Comparison of ENCODE assay signal across 20 cellular contexts in the genomic region with DNA sequence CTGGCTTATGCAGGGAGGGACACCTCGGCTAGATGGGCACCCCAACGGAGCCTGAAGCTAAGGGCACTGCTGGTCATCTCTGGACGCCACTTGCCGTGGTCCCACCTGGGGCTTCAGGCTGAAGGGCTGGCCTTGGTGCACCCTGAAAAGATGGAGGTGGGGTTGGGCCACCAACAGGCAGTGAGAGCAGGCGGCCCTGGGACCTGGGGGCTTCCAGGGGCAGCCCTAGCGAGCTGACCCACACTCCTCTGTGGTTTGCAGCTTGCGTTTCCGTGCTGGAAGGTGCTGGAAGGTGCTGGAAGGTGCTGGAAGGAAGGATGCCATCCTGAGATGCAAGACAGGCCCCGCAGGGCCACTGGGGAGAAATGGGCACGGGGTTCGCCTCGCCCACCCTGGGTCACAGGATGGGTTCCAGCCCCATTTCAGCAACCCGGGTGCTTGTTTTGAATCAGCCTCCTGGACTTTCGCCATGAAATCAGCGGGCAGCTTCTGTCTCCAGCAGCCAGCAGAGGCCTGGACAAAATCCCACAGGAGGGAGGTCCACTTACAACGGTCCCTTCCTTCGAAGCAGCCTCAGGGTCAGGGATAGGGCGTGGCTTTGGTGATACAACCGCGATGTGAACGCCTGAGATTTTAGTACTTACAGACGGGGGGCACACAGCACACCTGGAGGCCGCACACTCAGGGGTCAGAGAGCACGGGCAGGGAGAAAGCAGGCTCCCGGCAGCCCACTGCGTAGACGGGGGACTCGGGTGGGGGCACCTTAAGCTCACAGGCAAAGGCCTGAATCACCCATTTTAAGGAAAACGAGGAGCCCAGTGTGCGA.
DNase-seq lines count a peak whose midpoint lies in the region; ATAC-seq and TF ChIP-seq lines count a peak whose summit lies in the region.
"Had no signal": no experiment of that assay in that cellular context is flagged by ENCODE, and none has a peak within 500 bp of the region (broad histone marks: within the 10 kb centered on the region; RNA-seq: fewer than 3 reads in every experiment).

No MANE protein-coding gene starts in this region.

- H4K91ac ChIP-seq in mesenchymal stem cell (ENCODE audit: low read length): no peak overlapping the region

- H2AFZ ChIP-seq in mesenchymal stem cell (ENCODE audit: low read depth, low read length): no peak overlapping the region

- no peak overlapping the region for H2BK120ac ChIP-seq in mesenchymal stem cell (ENCODE audit: low read depth, low read length)
- no peak overlapping the region for H2BK120ac ChIP-seq in mesendoderm (ENCODE audit: low read depth, low read length)

- no peaks in the 10 kb centered on the region for H3K79me2 ChIP-seq in mesendoderm (ENCODE audit: control insufficient read depth, insufficient read depth, low read length)

- H4K8ac ChIP-seq in mesenchymal stem cell (ENCODE audit: low read length) (no peak overlapping the region), mesendoderm (ENCODE audit: low read depth, low read length) (no peak overlapping the region)

- no peak overlapping the region for H3K9ac ChIP-seq in colonic mucosa (ENCODE audit: low read depth in 2 of 2, low read length in 2 of 2)
- H3K9ac ChIP-seq in mesenchymal stem cell (ENCODE audit: low read length): no peak overlapping the region
- no peak overlapping the region for H3K9ac ChIP-seq in mesendoderm (ENCODE audit: low read length)
- H3K9ac ChIP-seq: KMS-11 had no signal

- H3K27ac Mint-ChIP-seq in activated CD8-positive, alpha-beta T cell treated with anti-CD3 and anti-CD28 coated beads, Interleukin-2, amount 10 ng/mL, durations not matched to agents 7 days and 5 days: no peak overlapping the region
- H3K27ac Mint-ChIP-seq in activated CD8-positive, alpha-beta T cell treated with anti-CD3 and anti-CD28 coated beads for 36 hours: no peak overlapping the region
- H3K27ac Mint-ChIP-seq in type B pancreatic cell: no peak overlapping the region
- H3K27ac Mint-ChIP-seq: CD4-positive, alpha-beta T cell had no signal

- no peak overlapping the region for H3K14ac ChIP-seq in mesenchymal stem cell (ENCODE audit: low read length in 2 of 2)

- TF ChIP-seq CTCF in activated CD8-positive, alpha-beta T cell treated with anti-CD3 and anti-CD28 coated beads for 36 hours (IDR thresholded peaks at IDR 0.05): no peak
- TF ChIP-seq CTCF in colonic mucosa (IDR thresholded peaks at IDR 0.05) (no peak), type B pancreatic cell (conservative IDR thresholded peaks at IDR 0.05) (no peak)

- intact Hi-C loops in activated CD8-positive, alpha-beta T cell treated with anti-CD3 and anti-CD28 coated beads for 36 hours (cut with micrococcal nuclease): no loop called here
- intact Hi-C loops in colonic mucosa (cut with DNase I): no loop called here

- no peak overlapping the region for H2BK15ac ChIP-seq in mesenchymal stem cell (ENCODE audit: low read depth, poor library complexity, severe bottlenecking)
- H2BK15ac ChIP-seq in mesendoderm (replicated peaks; ENCODE audit: low read depth): no peak overlapping the region

- H3K56ac ChIP-seq in mesendoderm (ENCODE audit: low read length): no peak overlapping the region

- H3K4me1 ChIP-seq in colonic mucosa: no peaks in the 10 kb centered on the region
- no peaks in the 10 kb centered on the region for H3K4me1 ChIP-seq in mesenchymal stem cell (ENCODE audit: control insufficient read depth, insufficient read depth, low read depth, low read length)
- no peaks in the 10 kb centered on the region for H3K4me1 ChIP-seq in mesendoderm (ENCODE audit: control insufficient read depth, low read depth, low read length)
- H3K4me1 ChIP-seq: Caco-2, HAP-1 had no signal

- no peak for ATAC-seq in activated CD8-positive, alpha-beta T cell treated with anti-CD3 and anti-CD28 coated beads, Interleukin-2, amount 10 ng/mL, durations not matched to agents 7 days and 5 days
- no peak for ATAC-seq in activated CD8-positive, alpha-beta T cell treated with anti-CD3 and anti-CD28 coated beads for 36 hours

- H3K18ac ChIP-seq in mesenchymal stem cell (ENCODE audit: low read depth in 1 of 2, low read length in 2 of 2): no peak overlapping the region
- H3K18ac ChIP-seq in mesendoderm (ENCODE audit: low read length): no peak overlapping the region

- 83% methylated on average over 30 of the region's 30 CpGs for WGBS in mesenchymal stem cell
- no CpG with 5 or more reads among the region's 30 CpGs for whole genome bisulfite sequencing in mesendoderm (ENCODE audit: extremely low coverage, insufficient coverage, low lambda C conversion rate)

- H3K9me3 Mint-ChIP-seq in activated CD8-positive, alpha-beta T cell treated with anti-CD3 and anti-CD28 coated beads, Interleukin-2, amount 10 ng/mL, durations not matched to agents 7 days and 5 days (ENCODE audit: insufficient read depth): no peaks in the 10 kb centered on the region
- H3K9me3 Mint-ChIP-seq in activated CD8-positive, alpha-beta T cell treated with anti-CD3 and anti-CD28 coated beads for 36 hours: no peaks in the 10 kb centered on the region
- H3K9me3 Mint-ChIP-seq in type B pancreatic cell: no peaks in the 10 kb centered on the region
- H3K9me3 Mint-ChIP-seq: CD4-positive, alpha-beta T cell had no signal

- no peak overlapping the region for H3K4me3 ChIP-seq in colonic mucosa
- H3K4me3 ChIP-seq in mesenchymal stem cell (ENCODE audit: insufficient read depth in 1 of 2, low read depth in 1 of 2, low read length in 2 of 2): no peak overlapping the region
- H3K4me3 ChIP-seq in mesendoderm (ENCODE audit: low read length): no peak overlapping the region
- H3K4me3 ChIP-seq: HAP-1 had no signal

- H4K5ac ChIP-seq in mesendoderm (ENCODE audit: low read length): no peak overlapping the region

- no peak overlapping the region for H3K4me3 Mint-ChIP-seq in activated CD8-positive, alpha-beta T cell treated with anti-CD3 and anti-CD28 coated beads, Interleukin-2, amount 10 ng/mL, durations not matched to agents 7 days and 5 days
- H3K4me3 Mint-ChIP-seq in activated CD8-positive, alpha-beta T cell treated with anti-CD3 and anti-CD28 coated beads for 36 hours: no peak overlapping the region
- no peak overlapping the region for H3K4me3 Mint-ChIP-seq in type B pancreatic cell
- H3K4me3 Mint-ChIP-seq: CD4-positive, alpha-beta T cell had no signal

- H3K9me3 ChIP-seq in colonic mucosa (no peaks in the 10 kb centered on the region), mesenchymal stem cell (ENCODE audit: control insufficient read depth, low read length) (no peaks in the 10 kb centered on the region)
- H3K9me3 ChIP-seq: Caco-2, HAP-1 had no signal

- H3K27me3 ChIP-seq in colonic mucosa (no peaks in the 10 kb centered on the region), mesenchymal stem cell (ENCODE audit: control insufficient read depth in 1 of 2, insufficient read depth in 1 of 2, low read length in 2 of 2) (peaks cover 0 to 7% of the 10 kb centered on the region in 2 experiments), mesendoderm (ENCODE audit: insufficient read depth, low read length, poor library complexity) (no peaks in the 10 kb centered on the region)

- no peaks in the 10 kb centered on the region for H3K36me3 ChIP-seq in colonic mucosa
- no peaks in the 10 kb centered on the region for H3K36me3 ChIP-seq in mesenchymal stem cell (ENCODE audit: control insufficient read depth in 1 of 2, insufficient read depth in 2 of 2, low read depth in 1 of 2, low read length in 2 of 2)
- H3K36me3 ChIP-seq in mesendoderm (ENCODE audit: control insufficient read depth, insufficient read depth, low read length): no peaks in the 10 kb centered on the region
- H3K36me3 ChIP-seq: HAP-1 had no signal

- H3K23ac ChIP-seq in mesenchymal stem cell (ENCODE audit: low read length in 2 of 2): no peak overlapping the region
- no peak overlapping the region for H3K23ac ChIP-seq in mesendoderm (ENCODE audit: low read length)

- peak; percentile 4 for DNase-seq in activated CD8-positive, alpha-beta T cell treated with anti-CD3 and anti-CD28 coated beads, Interleukin-2, amount 10 ng/mL, durations not matched to agents 7 days and 5 days
- no peak for DNase-seq in activated CD8-positive, alpha-beta T cell treated with anti-CD3 and anti-CD28 coated beads for 36 hours
- DNase-seq in colonic mucosa (peak; percentile 10), mesenteric fat pad (ENCODE audit: low spot score) (peak; percentile 89), type B pancreatic cell (ENCODE audit: extremely low spot score, unreplicated experiment) (peak; percentile 62), mesenchymal stem cell (no peak), mesendoderm (no peak), hippocampal formation (lab: John Stamatoyannopoulos, UW) (no peak)
- DNase-seq: Caco-2; CD4-positive, alpha-beta T cell; DMS153; GF-D8; MV-4-11; NCI-H1694 treated with DMSO at 0.1 percent for 48 hours; NCI-H2107; NCI-H510A treated with DMSO at 0.1 percent for 48 hours; SHP77 treated with DMSO at 0.1 percent for 48 hours had no signal

- H3K4me1 Mint-ChIP-seq in activated CD8-positive, alpha-beta T cell treated with anti-CD3 and anti-CD28 coated beads, Interleukin-2, amount 10 ng/mL, durations not matched to agents 7 days and 5 days (ENCODE audit: low read depth): no peaks in the 10 kb centered on the region
- no peaks in the 10 kb centered on the region for H3K4me1 Mint-ChIP-seq in activated CD8-positive, alpha-beta T cell treated with anti-CD3 and anti-CD28 coated beads for 36 hours (ENCODE audit: low read depth)
- peaks cover 15% of the 10 kb centered on the region for H3K4me1 Mint-ChIP-seq in type B pancreatic cell (ENCODE audit: unreplicated experiment)

- POLR2A ChIA-PET in activated CD8-positive, alpha-beta T cell treated with anti-CD3 and anti-CD28 coated beads, Interleukin-2, amount 10 ng/mL, durations not matched to agents 7 days and 5 days (lab: Charles Lee): no interaction called here
- POLR2A ChIA-PET in activated CD8-positive, alpha-beta T cell treated with anti-CD3 and anti-CD28 coated beads for 36 hours (lab: Charles Lee): no interaction called here

- H3K79me1 ChIP-seq in mesenchymal stem cell (replicated peaks; ENCODE audit: low read length, poor library complexity, severe bottlenecking): no peaks in the 10 kb centered on the region
- H3K79me1 ChIP-seq in mesendoderm (ENCODE audit: low read length): no peaks in the 10 kb centered on the region

- H3K27ac ChIP-seq in colonic mucosa (no peak overlapping the region), mesenchymal stem cell (ENCODE audit: low read length, poor library complexity, severe bottlenecking) (no peak overlapping the region), mesendoderm (ENCODE audit: low read depth, low read length) (no peak overlapping the region)
- H3K27ac ChIP-seq: 22Rv1, KMS-11 had no signal

- H3K27me3 Mint-ChIP-seq in activated CD8-positive, alpha-beta T cell treated with anti-CD3 and anti-CD28 coated beads, Interleukin-2, amount 10 ng/mL, durations not matched to agents 7 days and 5 days (ENCODE audit: low read depth): no peaks in the 10 kb centered on the region
- H3K27me3 Mint-ChIP-seq in activated CD8-positive, alpha-beta T cell treated with anti-CD3 and anti-CD28 coated beads for 36 hours: peaks cover 7% of the 10 kb centered on the region
- H3K27me3 Mint-ChIP-seq in type B pancreatic cell: peaks cover 27% of the 10 kb centered on the region

- H3K4ac ChIP-seq in mesenchymal stem cell (ENCODE audit: low read depth in 1 of 2, low read length in 2 of 2): no peak overlapping the region
- H3K4ac ChIP-seq in mesendoderm (ENCODE audit: low read depth, low read length): no peak overlapping the region

- no peak overlapping the region for H2AK5ac ChIP-seq in mesenchymal stem cell (ENCODE audit: low read length, severe bottlenecking)
- H2AK5ac ChIP-seq in mesendoderm (ENCODE audit: low read length): no peak overlapping the region

- CTCF ChIA-PET in activated CD8-positive, alpha-beta T cell treated with anti-CD3 and anti-CD28 coated beads, Interleukin-2, amount 10 ng/mL, durations not matched to agents 7 days and 5 days (lab: Charles Lee): no interaction called here
- CTCF ChIA-PET in activated CD8-positive, alpha-beta T cell treated with anti-CD3 and anti-CD28 coated beads for 36 hours (lab: Charles Lee): no interaction called here

- H3K4me2 ChIP-seq in mesenchymal stem cell (ENCODE audit: low read length, poor library complexity, severe bottlenecking): no peak overlapping the region
- H3K4me2 ChIP-seq in mesendoderm (ENCODE audit: low read length): no peak overlapping the region
- H3K4me2 ChIP-seq: KMS-11 had no signal

- no peak overlapping the region for H2BK12ac ChIP-seq in mesenchymal stem cell (ENCODE audit: low read length in 2 of 2)

- H2BK5ac ChIP-seq in mesenchymal stem cell (ENCODE audit: low read depth, low read length, poor library complexity, severe bottlenecking) (no peak overlapping the region), mesendoderm (ENCODE audit: low read length) (no peak overlapping the region)

- H3K36me3 Mint-ChIP-seq in activated CD8-positive, alpha-beta T cell treated with anti-CD3 and anti-CD28 coated beads, Interleukin-2, amount 10 ng/mL, durations not matched to agents 7 days and 5 days (ENCODE audit: low read depth): no peaks in the 10 kb centered on the region
- no peaks in the 10 kb centered on the region for H3K36me3 Mint-ChIP-seq in activated CD8-positive, alpha-beta T cell treated with anti-CD3 and anti-CD28 coated beads for 36 hours (ENCODE audit: low read depth)
- H3K36me3 Mint-ChIP-seq in type B pancreatic cell: no peaks in the 10 kb centered on the region

Comparison
In these comparisons a context has a peak if more than half of its experiments do, and no peak if none do; other contexts are left out.
1. DNase-seq: peak in activated CD8-positive, alpha-beta T cell treated with anti-CD3 and anti-CD28 coated beads, Interleukin-2, amount 10 ng/mL, durations not matched to agents 7 days and 5 days (single experiment), colonic mucosa (single experiment), mesenteric fat pad (single experiment) and type B pancreatic cell (single experiment); none in activated CD8-positive, alpha-beta T cell treated with anti-CD3 and anti-CD28 coated beads for 36 hours (single experiment), mesenchymal stem cell (single experiment), mesendoderm (single experiment) and hippocampal formation (0 of 2).